ENCODE assay signal across 13 cellular contexts in the genomic region with DNA sequence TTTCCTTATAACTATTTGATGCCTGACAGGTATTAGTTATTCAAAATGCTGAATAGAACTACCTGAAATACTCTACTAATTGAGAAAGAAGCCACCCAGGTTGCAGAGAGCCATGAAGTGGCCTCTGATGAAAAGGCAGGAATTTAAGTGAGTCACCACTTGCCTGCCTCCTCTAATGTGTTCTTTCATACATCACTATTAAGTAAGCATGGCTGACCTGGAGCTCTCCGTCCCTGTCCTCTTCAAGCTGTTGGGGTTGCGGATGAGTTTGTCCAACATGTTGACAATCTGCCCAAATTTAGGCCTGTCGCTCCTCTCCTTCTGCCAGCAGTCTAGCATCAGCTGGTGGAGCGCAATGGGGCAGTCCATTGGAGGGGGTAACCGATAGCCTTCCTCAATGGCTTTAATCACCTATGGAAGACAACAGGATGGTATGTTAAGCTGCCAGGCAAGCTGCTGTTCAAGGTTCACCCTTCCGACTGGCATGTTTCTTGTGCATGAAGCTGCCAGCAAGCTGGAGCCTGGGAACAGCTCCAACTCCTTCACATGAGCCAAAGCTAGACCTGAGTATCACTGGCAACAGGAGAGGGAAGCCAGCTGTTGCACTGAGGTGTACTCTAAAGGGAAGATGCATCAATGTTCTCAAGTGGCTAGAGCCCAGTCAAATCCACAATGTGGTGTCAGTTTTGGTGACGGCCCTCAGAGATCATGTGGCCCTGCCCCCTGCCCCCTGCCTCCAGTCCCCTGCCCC.
A peak's percentile ranks its signal among the peaks of the same experiment; 100 is the strongest.
DNase-seq lines count a peak whose midpoint lies in the region; ATAC-seq and TF ChIP-seq lines count a peak whose summit lies in the region.
"Had no signal": no experiment of that assay in that cellular context is flagged by ENCODE, and none has a peak within 500 bp of the region (broad histone marks: within the 10 kb centered on the region; RNA-seq: fewer than 3 reads in every experiment).

No MANE protein-coding gene starts in this region.

- TF ChIP-seq EP300 in sigmoid colon (IDR thresholded peaks at IDR 0.05) = no peak

- peak overlapping the region in 3 of 4 donors; percentile 33 to 70 (median 38) for H3K27ac ChIP-seq in sigmoid colon
- H3K27ac ChIP-seq: colonic mucosa had no signal

- no peaks in the 10 kb centered on the region for H3K27me3 ChIP-seq in sigmoid colon
- H3K27me3 ChIP-seq: colonic mucosa had no signal

- ATAC-seq in stimulated activated naive CD8-positive, alpha-beta T cell treated with anti-CD3 and anti-CD28 coated beads, Interleukin-15, Interleukin-2, amounts not matched to agents 100 U/mL and 50 U/mL, for 24 hours = no peak
- ATAC-seq in GM18505 (IDR thresholded peaks at IDR 0.05; ENCODE audit: unreplicated experiment) = no peak
- ATAC-seq in HG03108 (IDR thresholded peaks at IDR 0.05; ENCODE audit: unreplicated experiment) = no peak
- no peak for ATAC-seq in GM21515 (IDR thresholded peaks at IDR 0.05; ENCODE audit: unreplicated experiment)

- peaks cover 0 to 11% (median 8%) of the 10 kb centered on the region in 4 donors for H3K4me1 ChIP-seq in sigmoid colon
- H3K4me1 ChIP-seq: colonic mucosa had no signal

- no peaks in the 10 kb centered on the region for H3K9me3 ChIP-seq in sigmoid colon
- H3K9me3 ChIP-seq: colonic mucosa had no signal

- no peak for TF ChIP-seq CTCF in epithelial cell of esophagus (IDR thresholded peaks at IDR 0.05; ENCODE audit: insufficient read depth, low read depth, low read length, missing control alignments)
- TF ChIP-seq CTCF in sigmoid colon (IDR thresholded peaks at IDR 0.05) = no peak

- intact Hi-C loops in sigmoid colon (cut with DNase I) = loop anchor here (2.0 to 5.0 kb wide), 2 partner anchors 37 to 142 kb away; a partner anchor contains a TSS

- H3K4me3 ChIP-seq in epithelial cell of esophagus (ENCODE audit: low read length) (no peak overlapping the region), sigmoid colon (no peak overlapping the region)
- H3K4me3 ChIP-seq: colonic mucosa had no signal

- H3K36me3 ChIP-seq in sigmoid colon = peaks cover 0 to 51% (median 2%) of the 10 kb centered on the region in 4 donors
- H3K36me3 ChIP-seq: colonic mucosa had no signal

- 90 to 91% methylated on average over 7 of the region's 7 CpGs for WGBS in sigmoid colon, 2 donors

- peak; percentile 16 for DNase-seq in HCEC 1CT
- DNase-seq in NCI-H446 (lab: John Stamatoyannopoulos, UW) = peak; percentile 96 to 100
- DNase-seq in epithelial cell of esophagus (ENCODE audit: low read depth) = peak; percentile 70
- peak; percentile 88 for DNase-seq in sigmoid colon
- no peak for DNase-seq in stimulated activated naive CD8-positive, alpha-beta T cell treated with anti-CD3 and anti-CD28 coated beads, Interleukin-15, Interleukin-2, amounts not matched to agents 100 U/mL and 50 U/mL, for 24 hours
- DNase-seq: activated CD4-positive, alpha-beta T cell treated with anti-CD3 and anti-CD28 coated beads for 1 hour; activated gamma-delta T cell; colonic mucosa; NCI-H1436 treated with DMSO at 0.1 percent for 48 hours; SIG-M5 had no signal

- TF ChIP-seq POLR2A in sigmoid colon (IDR thresholded peaks at IDR 0.05) (no peak), GM18505 (IDR thresholded peaks at IDR 0.05; ENCODE audit: borderline replicate concordance, extremely low read depth, insufficient read depth, insufficient read length) (no peak)
